In the genomic region with DNA sequence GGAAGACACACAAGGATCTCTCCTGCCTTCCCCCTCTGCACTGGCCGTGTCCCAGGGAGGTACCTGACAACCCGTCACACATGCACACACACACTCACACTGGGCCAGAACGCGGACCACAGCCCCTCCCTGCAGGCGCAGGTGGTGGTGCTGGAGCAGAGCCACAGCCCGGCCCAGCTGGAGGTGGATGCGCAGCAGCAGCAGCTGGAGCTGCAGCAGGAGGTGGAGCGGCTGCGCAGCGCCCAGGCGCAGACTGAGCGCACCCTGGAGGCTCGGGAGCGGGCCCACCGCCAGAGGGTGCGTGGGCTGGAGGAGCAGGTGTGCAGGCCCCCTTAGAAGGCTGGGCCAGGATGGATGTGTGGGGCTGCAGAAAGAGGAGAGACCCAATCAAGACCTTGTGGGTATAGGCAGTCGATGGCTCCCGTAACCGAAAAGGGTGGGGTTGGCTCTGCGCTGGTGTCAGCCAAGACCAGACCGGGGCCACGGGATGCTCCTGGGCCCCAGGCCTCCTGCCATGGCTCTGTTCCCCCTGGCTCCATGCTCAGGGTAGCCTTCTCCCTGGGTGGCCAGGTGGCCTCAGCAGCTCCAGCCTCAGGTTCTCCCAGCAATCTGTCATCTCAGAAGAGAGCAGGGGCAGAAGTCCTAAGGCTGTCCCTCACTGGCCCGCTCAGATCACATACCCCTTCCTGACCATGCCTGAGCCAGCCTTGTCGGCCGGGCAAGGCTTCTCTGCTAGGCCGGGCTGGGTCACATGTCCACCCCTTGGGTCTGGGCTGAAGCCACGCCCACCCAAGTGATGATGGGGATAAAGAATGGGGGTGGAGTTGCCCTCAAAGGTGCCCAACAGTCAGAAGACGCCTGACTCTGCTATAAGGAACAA, we compare ENCODE assay signal across 11 cellular contexts. TPM values are rescaled to one million over a fixed set of nuclear protein-coding genes. Genes with fewer than 3 reads are reported as not detected.
DNase-seq lines count a peak whose midpoint lies in the region; ATAC-seq, FAIRE-seq and TF ChIP-seq lines count a peak whose summit lies in the region.
"Had no signal": no experiment of that assay in that cellular context is flagged by ENCODE, and none has a peak within 500 bp of the region (broad histone marks: within the 10 kb centered on the region; RNA-seq: fewer than 3 reads in every experiment).

No MANE protein-coding gene starts in this region.

- CTCF ChIA-PET in A549 (lab: Yijun Ruan, JAX) = interaction anchor here (1.5 kb wide), 1 partner anchor 20 kb away, joined by 4 read pairs; no protein-coding TSS in a partner anchor
- CTCF ChIA-PET in CD8-positive, alpha-beta memory T cell (lab: Charles Lee) = no interaction called here

- H3K9ac ChIP-seq in HUES64 (ENCODE audit: low read depth, low read length) = 0 out of 2 replicates have a peak overlapping the region, but pooled peaks have one; percentile 24

- POLR2A ChIA-PET in A549 (lab: Yijun Ruan, JAX) = no interaction called here
- POLR2A ChIA-PET in CD8-positive, alpha-beta memory T cell (lab: Charles Lee) = no interaction called here

- H3K36me3 ChIP-seq in HUES64 (ENCODE audit: insufficient read depth, low read length) = peaks cover 42% of the 10 kb centered on the region
- no peaks in the 10 kb centered on the region for H3K36me3 ChIP-seq in CD8-positive, alpha-beta memory T cell (ENCODE audit: insufficient read depth, low read length)

- H3K27me3 ChIP-seq in HUES64 (ENCODE audit: insufficient read depth, low read length) = no peaks in the 10 kb centered on the region
- H3K27me3 ChIP-seq in foreskin keratinocyte = no peaks in the 10 kb centered on the region
- no peaks in the 10 kb centered on the region for H3K27me3 ChIP-seq in CD8-positive, alpha-beta memory T cell (ENCODE audit: insufficient read depth, low read length, poor library complexity, severe bottlenecking)
- H3K27me3 ChIP-seq: adrenal gland had no signal

- no peak for DNase-seq in A549 (ENCODE audit: low read depth in 1 of 2, low spot score in 1 of 2)
- DNase-seq in SK-N-DZ (ENCODE audit: low spot score) = peak; percentile 42
- DNase-seq in foreskin keratinocyte = peak in 1 of 2 donors; percentile 49
- no peak for DNase-seq in SIG-M5 treated with dmso at 0.1 percent for 504 hours (lab: John Stamatoyannopoulos, UW; ENCODE audit: unreplicated experiment)
- no peak for DNase-seq in COLO829 (ENCODE audit: low spot score)
- DNase-seq in HCEC 1CT = no peak
- no peak for DNase-seq in CD8-positive, alpha-beta memory T cell
- DNase-seq: glutamatergic neuron had no signal

- peak overlapping the region in 1 of 8 donors; percentile 36 for H3K27ac Mint-ChIP-seq in CD8-positive, alpha-beta memory T cell

- 78% methylated on average over 17 of the region's 28 CpGs for WGBS in A549 (ENCODE audit: missing lambda C conversion rate)
- 88% methylated on average over 28 of the region's 28 CpGs for whole genome bisulfite sequencing in HUES64

- H3K9me3 ChIP-seq in A549 = no peaks in the 10 kb centered on the region
- H3K9me3 ChIP-seq in HUES64 (ENCODE audit: insufficient read depth, low read depth, low read length) = no peaks in the 10 kb centered on the region
- no peaks in the 10 kb centered on the region for H3K9me3 ChIP-seq in CD8-positive, alpha-beta memory T cell (ENCODE audit: low read length)
- H3K9me3 ChIP-seq: adrenal gland had no signal

- TF ChIP-seq CTCF in A549 (IDR thresholded peaks at IDR 0.05) (no peak), foreskin keratinocyte (conservative IDR thresholded peaks at IDR 0.05) (peak; percentile 46)

- H3K4me2 ChIP-seq in A549 = no peak overlapping the region

- H3K4me1 ChIP-seq in A549 (peaks cover 12% of the 10 kb centered on the region), HUES64 (ENCODE audit: insufficient read depth, low read length) (peaks cover 8% of the 10 kb centered on the region; the same call in 1 of the 2 replicates), foreskin keratinocyte (no peaks in the 10 kb centered on the region)
- no peaks in the 10 kb centered on the region for H3K4me1 ChIP-seq in CD8-positive, alpha-beta memory T cell (ENCODE audit: insufficient read depth, low read length)

- TF ChIP-seq EP300 in A549 (IDR thresholded peaks at IDR 0.05) = no peak

- no peaks in the 10 kb centered on the region for H3K9me3 Mint-ChIP-seq in CD8-positive, alpha-beta memory T cell

- H3K4me3 Mint-ChIP-seq in CD8-positive, alpha-beta memory T cell = no peak overlapping the region

- no peaks in the 10 kb centered on the region for H3K27me3 Mint-ChIP-seq in CD8-positive, alpha-beta memory T cell

- ATAC-seq in A549 = peak in 1 of 2 experiments; percentile 47; a peak in 3 of 6 replicates
- ATAC-seq in foreskin keratinocyte = peak; percentile 49

- no peak for TF ChIP-seq POLR2A in A549 (IDR thresholded peaks at IDR 0.05; ENCODE audit: low read length)

- H3K36me3 Mint-ChIP-seq in CD8-positive, alpha-beta memory T cell = peaks cover 0 to 31% (median 5%) of the 10 kb centered on the region in 3 donors

- no peak overlapping the region for H3K4me3 ChIP-seq in A549
- no peak overlapping the region for H3K4me3 ChIP-seq in HUES64 (ENCODE audit: low read length)
- H3K4me3 ChIP-seq in CD8-positive, alpha-beta memory T cell (ENCODE audit: low read length) = no peak overlapping the region
- H3K4me3 ChIP-seq: adrenal gland had no signal

- H3K27ac ChIP-seq in A549 (peak overlapping the region in 1 of 2 experiments; percentile 37; a peak in 1 of 6 replicates), HUES64 (ENCODE audit: low read depth, low read length) (peak overlapping the region; percentile 54; the same call in 1 of the 2 replicates), foreskin keratinocyte (no peak overlapping the region)
- H3K27ac ChIP-seq in CD8-positive, alpha-beta memory T cell (ENCODE audit: low read depth, low read length) = no peak overlapping the region

- TF ChIP-seq RAD21 in A549 (conservative IDR thresholded peaks at IDR 0.05 in 1 of 2, IDR thresholded peaks at IDR 0.05 in 1 of 2) = no peak

- H3K4me1 Mint-ChIP-seq in CD8-positive, alpha-beta memory T cell = no peaks in the 10 kb centered on the region

- no peak for FAIRE-seq in A549 (lab: Jason Lieb, UNC)
- FAIRE-seq: H54 had no signal

TF ChIP-seq in A549, 52 proteins besides CTCF, POLR2A, EP300 and RAD21:
- TF ChIP-seq PHF8 (IDR thresholded peaks at IDR 0.05; ENCODE audit: borderline replicate concordance, low read depth) = no peak
- TF ChIP-seq, protein P1, sequence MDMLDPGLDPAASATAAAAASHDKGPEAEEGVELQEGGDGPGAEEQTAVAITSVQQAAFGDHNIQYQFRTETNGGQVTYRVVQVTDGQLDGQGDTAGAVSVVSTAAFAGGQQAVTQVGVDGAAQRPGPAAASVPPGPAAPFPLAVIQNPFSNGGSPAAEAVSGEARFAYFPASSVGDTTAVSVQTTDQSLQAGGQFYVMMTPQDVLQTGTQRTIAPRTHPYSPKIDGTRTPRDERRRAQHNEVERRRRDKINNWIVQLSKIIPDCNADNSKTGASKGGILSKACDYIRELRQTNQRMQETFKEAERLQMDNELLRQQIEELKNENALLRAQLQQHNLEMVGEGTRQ (IDR thresholded peaks at IDR 0.05) = peak; percentile 32; the same call in 1 of the 2 replicates
TF ChIP-seq in A549: peak in this region for 1.

RNA-seq across cellular contexts. Expression of gene MFAP2, which starts 8.8 kb away (rescaled TPM):
- 0.45 and 0.56 TPM in 2 replicates for polyA plus RNA-seq in A549 (2011; rRNA removed)
- 0.65 and 0.86 TPM in 2 replicates for polyA plus RNA-seq in A549 (2012; cell fraction: cytosol; rRNA removed)
- polyA plus RNA-seq in A549 (2012; cell fraction: nucleus; rRNA removed) = 0.76 and 0.97 TPM in 2 replicates
- polyA plus RNA-seq in A549 (2017; fragmentation: RNase III; extraction: RNeasy Plus Mini Kit Qiagen cat#74134 plus additional on column Dnase treatment) = 0.46 to 0.90 TPM (median 0.66 TPM) in 3 replicates
- polyA minus RNA-seq in A549 (2011; rRNA and poly(A)+ RNA removed) = 0.66 and 1.7 TPM in 2 replicates
- polyA plus RNA-seq in HUES64 (2013, experiment 1 of 2) = 156 TPM
- 170 TPM for polyA plus RNA-seq in HUES64 (2013, experiment 2 of 2)
- polyA plus RNA-seq in SK-N-DZ (2014; cell fraction: cytosol; rRNA removed) = 29.0 and 36.0 TPM in 2 replicates
- 59.3 and 60.8 TPM in 2 replicates for polyA plus RNA-seq in SK-N-DZ (2014; cell fraction: nucleus; rRNA removed)
- 53.4 and 83.1 TPM in 2 replicates for total RNA-seq in foreskin keratinocyte
- polyA plus RNA-seq in foreskin keratinocyte = 71.6 and 111 TPM in 2 replicates
- total RNA-seq in CD8-positive, alpha-beta memory T cell = not detected
- 0.39 TPM for polyA plus RNA-seq in CD8-positive, alpha-beta memory T cell

RNA-seq across cellular contexts. Expression of gene ATP13A2, which starts 40.2 kb away (rescaled TPM):
- polyA plus RNA-seq in A549 (2011; rRNA removed) (7.9 and 11.7 TPM in 2 replicates), A549 (2017; fragmentation: RNase III; extraction: RNeasy Plus Mini Kit Qiagen cat#74134 plus additional on column Dnase treatment) (18.5 to 25.7 TPM (median 23.1 TPM) in 3 replicates), foreskin keratinocyte (53.8 and 55.9 TPM in 2 replicates)
- 24.8 and 31.9 TPM in 2 replicates for polyA plus RNA-seq in A549 (2012; cell fraction: cytosol; rRNA removed)
- 46.4 and 62.8 TPM in 2 replicates for polyA plus RNA-seq in A549 (2012; cell fraction: nucleus; rRNA removed)
- 30.7 and 37.1 TPM in 2 replicates for polyA minus RNA-seq in A549 (2011; rRNA and poly(A)+ RNA removed)
- polyA plus RNA-seq in HUES64 (2013, experiment 1 of 2) = 37.1 TPM
- polyA plus RNA-seq in HUES64 (2013, experiment 2 of 2) = 42.7 TPM
- 17.9 and 22.6 TPM in 2 replicates for polyA plus RNA-seq in SK-N-DZ (2014; cell fraction: cytosol; rRNA removed)
- 18.5 and 23.5 TPM in 2 replicates for polyA plus RNA-seq in SK-N-DZ (2014; cell fraction: nucleus; rRNA removed)
- 74.2 and 77.3 TPM in 2 replicates for total RNA-seq in foreskin keratinocyte
- total RNA-seq in CD8-positive, alpha-beta memory T cell = 10 to 100 TPM; 43.8 to 44.0 TPM
- 61.3 TPM for polyA plus RNA-seq in CD8-positive, alpha-beta memory T cell

RNA-seq across cellular contexts. Expression of gene CROCC, which starts 49.8 kb away (rescaled TPM):
- 4.4 TPM in 2 replicates for polyA plus RNA-seq in A549 (2011; rRNA removed)
- polyA plus RNA-seq in A549 (2012; cell fraction: cytosol; rRNA removed) = 13.2 TPM in 2 replicates
- polyA plus RNA-seq in A549 (2012; cell fraction: nucleus; rRNA removed) = 55.2 and 67.4 TPM in 2 replicates
- 6.8 to 11.8 TPM (median 10.6 TPM) in 3 replicates for polyA plus RNA-seq in A549 (2017; fragmentation: RNase III; extraction: RNeasy Plus Mini Kit Qiagen cat#74134 plus additional on column Dnase treatment)
- 4.7 and 7.1 TPM in 2 replicates for polyA minus RNA-seq in A549 (2011; rRNA and poly(A)+ RNA removed)
- polyA plus RNA-seq in HUES64 (2013, experiment 1 of 2) = 20.0 TPM
- 23.8 TPM for polyA plus RNA-seq in HUES64 (2013, experiment 2 of 2)
- 10.2 and 14.2 TPM in 2 replicates for polyA plus RNA-seq in SK-N-DZ (2014; cell fraction: cytosol; rRNA removed)
- 85.4 and 91.9 TPM in 2 replicates for polyA plus RNA-seq in SK-N-DZ (2014; cell fraction: nucleus; rRNA removed)
- total RNA-seq in foreskin keratinocyte = 17.1 and 17.2 TPM in 2 replicates
- 8.1 and 8.8 TPM in 2 replicates for polyA plus RNA-seq in foreskin keratinocyte
- 10 to 100 TPM; 25.6 to 30.1 TPM for total RNA-seq in CD8-positive, alpha-beta memory T cell
- polyA plus RNA-seq in CD8-positive, alpha-beta memory T cell = 6.9 TPM

Comparison
In these comparisons a context has a peak if more than half of its experiments do, and no peak if none do; other contexts are left out.
1. RNA of gene MFAP2, which starts 8.8 kb away (polyA plus RNA-seq): 71.6 to 111 TPM in foreskin keratinocyte; 0.45 to 0.97 TPM in A549 and 0.39 TPM in CD8-positive, alpha-beta memory T cell (single experiment); every median in the first group is over 10 times any median in the second.